15 cellular contexts compared by ENCODE assay signal in the genomic region with DNA sequence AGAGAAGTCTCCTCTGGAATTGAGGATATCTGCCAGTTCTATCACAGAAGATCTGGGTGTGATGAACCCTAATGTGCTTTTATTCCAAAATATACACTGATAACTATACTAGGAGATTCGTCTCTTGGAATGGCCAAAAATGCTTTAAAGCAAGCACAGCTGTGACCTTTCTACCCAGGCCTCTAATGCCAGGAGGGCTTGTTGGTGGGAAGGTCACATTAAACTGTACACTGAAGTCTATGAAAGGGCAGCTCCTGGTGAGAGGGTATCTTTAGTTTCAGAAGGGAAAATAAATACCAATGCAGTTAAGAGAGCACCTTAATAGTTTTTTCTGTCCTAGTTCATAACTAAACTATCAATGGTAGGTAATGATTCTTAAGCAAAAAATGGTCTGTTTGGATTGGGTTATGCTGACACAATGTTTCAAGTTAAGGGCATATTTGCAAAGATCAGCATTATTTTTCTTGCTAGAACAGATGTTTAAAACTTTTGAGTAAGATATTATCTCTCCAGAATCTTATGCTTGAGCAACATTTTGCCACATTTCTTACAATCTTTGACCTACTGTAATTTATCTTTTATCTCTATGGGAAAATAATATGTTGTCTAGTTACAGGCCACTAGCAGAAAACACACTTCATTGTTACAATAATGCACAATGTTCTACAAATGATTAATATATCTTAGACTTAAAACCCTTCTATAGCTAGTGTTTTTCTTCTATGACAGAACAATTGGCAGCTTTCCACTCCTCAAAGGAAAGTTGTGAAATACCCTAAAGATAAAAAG. TPM values are rescaled to one million over a fixed set of nuclear protein-coding genes. Genes with fewer than 3 reads are reported as not detected.
DNase-seq lines count a peak whose midpoint lies in the region; ATAC-seq, FAIRE-seq and TF ChIP-seq lines count a peak whose summit lies in the region.
"Had no signal": no experiment of that assay in that cellular context is flagged by ENCODE, and none has a peak within 500 bp of the region (broad histone marks: within the 10 kb centered on the region; RNA-seq: fewer than 3 reads in every experiment).

No MANE protein-coding gene starts in this region.

- 87% methylated on average over 1 of the region's 1 CpG; no CpG with 5 or more reads in 1 of the 2 experiments for WGBS in H1 (ENCODE audit: extremely low coverage in 1 of 2, insufficient coverage in 1 of 2, insufficient read length in 1 of 2, insufficient replicate concordance in 2 of 2, low coverage in 1 of 2, low lambda C conversion rate in 2 of 2, missing lambda C conversion rate in 1 of 2), 2 experiments
- 43% methylated on average over 1 of the region's 1 CpG for WGBS in mesenchymal stem cell

- H3K27me3 Mint-ChIP-seq in natural killer cell treated with Interleukin-12 subunit alpha and Interleukin-12 subunit beta and Interleukin-15 and Interleukin-18, amount 100 ng/mL, for 72 hours: no peaks in the 10 kb centered on the region
- no peaks in the 10 kb centered on the region for H3K27me3 Mint-ChIP-seq in activated CD4-positive, alpha-beta memory T cell treated with anti-CD3 and anti-CD28 coated beads for 36 hours
- H3K27me3 Mint-ChIP-seq: activated CD4-positive, alpha-beta memory T cell treated with anti-CD3 and anti-CD28 coated beads, Interleukin-2, amount 10 ng/mL, durations not matched to agents 7 days and 5 days had no signal

- no peaks in the 10 kb centered on the region for H3K9me3 Mint-ChIP-seq in natural killer cell treated with Interleukin-12 subunit alpha and Interleukin-12 subunit beta and Interleukin-15 and Interleukin-18, amount 100 ng/mL, for 72 hours
- H3K9me3 Mint-ChIP-seq in activated CD4-positive, alpha-beta memory T cell treated with anti-CD3 and anti-CD28 coated beads for 36 hours: peaks cover 4% of the 10 kb centered on the region

- H3K27ac Mint-ChIP-seq in natural killer cell treated with Interleukin-12 subunit alpha and Interleukin-12 subunit beta and Interleukin-15 and Interleukin-18, amount 100 ng/mL, for 72 hours: no peak overlapping the region
- H3K27ac Mint-ChIP-seq in activated CD4-positive, alpha-beta memory T cell treated with anti-CD3 and anti-CD28 coated beads for 36 hours: no peak overlapping the region
- H3K27ac Mint-ChIP-seq: activated CD4-positive, alpha-beta memory T cell treated with anti-CD3 and anti-CD28 coated beads, Interleukin-2, amount 10 ng/mL, durations not matched to agents 7 days and 5 days had no signal

- H3K36me3 Mint-ChIP-seq in natural killer cell treated with Interleukin-12 subunit alpha and Interleukin-12 subunit beta and Interleukin-15 and Interleukin-18, amount 100 ng/mL, for 72 hours: peaks cover 10% of the 10 kb centered on the region
- peaks cover under 1% of the 10 kb centered on the region for H3K36me3 Mint-ChIP-seq in activated CD4-positive, alpha-beta memory T cell treated with anti-CD3 and anti-CD28 coated beads for 36 hours

- H3K9me3 ChIP-seq in H1 (ENCODE audit: insufficient read depth in 2 of 2, low read depth in 1 of 2, low read length in 1 of 2) (no peaks in the 10 kb centered on the region), mesenchymal stem cell (ENCODE audit: control insufficient read depth, low read length) (no peaks in the 10 kb centered on the region)
- H3K9me3 ChIP-seq: gastrocnemius medialis, left lung had no signal

- no peak overlapping the region for H3K4me3 Mint-ChIP-seq in natural killer cell treated with Interleukin-12 subunit alpha and Interleukin-12 subunit beta and Interleukin-15 and Interleukin-18, amount 100 ng/mL, for 72 hours
- H3K4me3 Mint-ChIP-seq in activated CD4-positive, alpha-beta memory T cell treated with anti-CD3 and anti-CD28 coated beads for 36 hours: no peak overlapping the region
- H3K4me3 Mint-ChIP-seq: activated CD4-positive, alpha-beta memory T cell treated with anti-CD3 and anti-CD28 coated beads, Interleukin-2, amount 10 ng/mL, durations not matched to agents 7 days and 5 days had no signal

- no peak overlapping the region for H2BK20ac ChIP-seq in H1 (ENCODE audit: low read length)

- TF ChIP-seq CTCF in H1 (IDR thresholded peaks at IDR 0.05; ENCODE audit: control extremely low read depth in 1 of 3, insufficient read depth in 1 of 3, low read depth in 1 of 3, low read length in 3 of 3): no peak

- H3K4ac ChIP-seq in H1 (replicated peaks; ENCODE audit: insufficient read length, low read depth, low read length) (no peak overlapping the region), mesenchymal stem cell (ENCODE audit: low read depth in 1 of 2, low read length in 2 of 2) (no peak overlapping the region)

- H3K4me2 ChIP-seq in H1 (ENCODE audit: insufficient read depth in 1 of 2, low read depth in 2 of 2, low read length in 2 of 2) (no peak overlapping the region), mesenchymal stem cell (ENCODE audit: low read length, poor library complexity, severe bottlenecking) (no peak overlapping the region)

- H3K18ac ChIP-seq in H1 (ENCODE audit: extremely low read depth, low read length) (no peak overlapping the region), mesenchymal stem cell (ENCODE audit: low read depth in 1 of 2, low read length in 2 of 2) (no peak overlapping the region)

- H2BK5ac ChIP-seq in H1 (ENCODE audit: low read depth, low read length) (no peak overlapping the region), mesenchymal stem cell (ENCODE audit: low read depth, low read length, poor library complexity, severe bottlenecking) (no peak overlapping the region)

- H3K27me3 ChIP-seq in ACC112 (ENCODE audit: insufficient read depth, low read length) (no peaks in the 10 kb centered on the region), H1 (replicated peaks in 1 of 4; ENCODE audit: control insufficient read depth in 3 of 4, extremely low read depth in 1 of 4, insufficient read depth in 3 of 4, low read length in 3 of 4) (no peaks in the 10 kb centered on the region), mesenchymal stem cell (ENCODE audit: control insufficient read depth in 1 of 2, insufficient read depth in 1 of 2, low read length in 2 of 2) (no peaks in the 10 kb centered on the region)
- H3K27me3 ChIP-seq: gastrocnemius medialis, left lung had no signal

- H3K9ac ChIP-seq in H1 (replicated peaks in 1 of 4; ENCODE audit: extremely low read depth in 1 of 4, low read depth in 3 of 4, low read length in 3 of 4) (no peak overlapping the region), mesenchymal stem cell (ENCODE audit: low read length) (peak overlapping the region; percentile 48)

- no peak overlapping the region for H4K5ac ChIP-seq in H1 (ENCODE audit: insufficient read length, low read depth, low read length)

- TF ChIP-seq EP300 in H1 (IDR thresholded peaks at IDR 0.05; ENCODE audit: borderline replicate concordance in 1 of 2, low read depth in 2 of 2, low read length in 2 of 2): no peak

- H3K27ac ChIP-seq in ACC112 (ENCODE audit: low read depth, low read length) (peak overlapping the region; percentile 55), H1 (ENCODE audit: low read depth, low read length) (no peak overlapping the region), mesenchymal stem cell (ENCODE audit: low read length, poor library complexity, severe bottlenecking) (peak overlapping the region; percentile 10)

- H3K4me3 ChIP-seq in ACC112 (ENCODE audit: low read depth, low read length): no peak overlapping the region; the same call in 1 of the 2 replicates
- H3K4me3 ChIP-seq in H1 (ENCODE audit: extremely low read depth in 1 of 4, insufficient read depth in 2 of 4, low read depth in 3 of 4, low read length in 4 of 4): no peak overlapping the region
- no peak overlapping the region for H3K4me3 ChIP-seq in mesenchymal stem cell (ENCODE audit: insufficient read depth in 1 of 2, low read depth in 1 of 2, low read length in 2 of 2)
- H3K4me3 ChIP-seq: gastrocnemius medialis, left lung had no signal

- intact Hi-C loops in activated CD4-positive, alpha-beta memory T cell treated with anti-CD3 and anti-CD28 coated beads for 36 hours (cut with micrococcal nuclease): no loop called here

- peaks cover 47% of the 10 kb centered on the region for H3K79me2 ChIP-seq in ACC112 (ENCODE audit: control insufficient read depth, insufficient read depth, low read length, unreplicated experiment)
- H3K79me2 ChIP-seq in H1 (ENCODE audit: control insufficient read depth in 1 of 2, insufficient read depth in 2 of 2, low read length in 2 of 2): no peaks in the 10 kb centered on the region

- CTCF ChIA-PET in H1 (lab: Charles Lee; ENCODE audit: partially characterized antibody): no interaction called here
- CTCF ChIA-PET in activated CD4-positive, alpha-beta memory T cell treated with anti-CD3 and anti-CD28 coated beads for 36 hours (lab: Charles Lee): interaction anchor here (8.3 kb wide), 1 partner anchor 113 kb away, joined by 97 read pairs; a partner anchor contains a TSS

- H3K23ac ChIP-seq in H1 (ENCODE audit: insufficient read length) (no peak overlapping the region), mesenchymal stem cell (ENCODE audit: low read length in 2 of 2) (no peak overlapping the region)

- H3K4me1 Mint-ChIP-seq in natural killer cell treated with Interleukin-12 subunit alpha and Interleukin-12 subunit beta and Interleukin-15 and Interleukin-18, amount 100 ng/mL, for 72 hours (ENCODE audit: low read depth in 2 of 2): peaks cover 0 to 2% of the 10 kb centered on the region in 2 donors
- H3K4me1 Mint-ChIP-seq in activated CD4-positive, alpha-beta memory T cell treated with anti-CD3 and anti-CD28 coated beads for 36 hours (ENCODE audit: low read depth): no peaks in the 10 kb centered on the region
- H3K4me1 Mint-ChIP-seq: activated CD4-positive, alpha-beta memory T cell treated with anti-CD3 and anti-CD28 coated beads, Interleukin-2, amount 10 ng/mL, durations not matched to agents 7 days and 5 days had no signal

- H3K36me3 ChIP-seq in ACC112 (ENCODE audit: insufficient read depth, low read length) (peaks cover 6% of the 10 kb centered on the region; the same call in 1 of the 2 replicates), H1 (ENCODE audit: control insufficient read depth in 2 of 4, insufficient read depth in 4 of 4, low read length in 3 of 4) (no peaks in the 10 kb centered on the region; a peak in 1 of 8 replicates), mesenchymal stem cell (ENCODE audit: control insufficient read depth in 1 of 2, insufficient read depth in 2 of 2, low read depth in 1 of 2, low read length in 2 of 2) (peaks cover 0 to 21% of the 10 kb centered on the region in 2 experiments)
- H3K36me3 ChIP-seq: gastrocnemius medialis, left lung had no signal

- POLR2A ChIA-PET in H1 (lab: Charles Lee; ENCODE audit: partially characterized antibody): interaction anchor here (0.7 to 1.1 kb wide), 2 partner anchors 9 to 433 kb away, joined by 3 read pairs; no protein-coding TSS in a partner anchor
- POLR2A ChIA-PET in activated CD4-positive, alpha-beta memory T cell treated with anti-CD3 and anti-CD28 coated beads for 36 hours (lab: Charles Lee): no interaction called here

- H2BK15ac ChIP-seq in H1 (ENCODE audit: low read length): no peak overlapping the region
- no peak overlapping the region for H2BK15ac ChIP-seq in mesenchymal stem cell (ENCODE audit: low read depth, poor library complexity, severe bottlenecking)

- H4K20me1 ChIP-seq in H1 (replicated peaks in 1 of 2; ENCODE audit: control insufficient read depth in 1 of 2, insufficient read depth in 2 of 2, low read length in 2 of 2): peaks cover 0 to 4% of the 10 kb centered on the region in 2 experiments

- no peak for TF ChIP-seq RAD21 in H1 (IDR thresholded peaks at IDR 0.05 in 1 of 2, conservative IDR thresholded peaks at IDR 0.05 in 1 of 2; ENCODE audit: low read depth in 2 of 2, low read length in 2 of 2)

- H2BK120ac ChIP-seq in H1 (replicated peaks; ENCODE audit: low read depth, low read length) (no peak overlapping the region), mesenchymal stem cell (ENCODE audit: low read depth, low read length) (no peak overlapping the region)

- no peak overlapping the region for H2BK12ac ChIP-seq in H1 (ENCODE audit: low read depth, low read length)
- no peak overlapping the region for H2BK12ac ChIP-seq in mesenchymal stem cell (ENCODE audit: low read length in 2 of 2)

- no peaks in the 10 kb centered on the region for H3K23me2 ChIP-seq in H1 (ENCODE audit: low read depth, low read length)

- no peak overlapping the region for H3K14ac ChIP-seq in H1 (ENCODE audit: insufficient read length)
- H3K14ac ChIP-seq in mesenchymal stem cell (ENCODE audit: low read length in 2 of 2): no peak overlapping the region

- H3K4me1 ChIP-seq in ACC112 (ENCODE audit: control insufficient read depth, insufficient read depth, low read length, unreplicated experiment) (peaks cover 47% of the 10 kb centered on the region), H1 (replicated peaks in 1 of 4; ENCODE audit: control insufficient read depth in 3 of 4, insufficient read depth in 4 of 4, low read length in 3 of 4) (peaks cover 0 to 7% (median 4%) of the 10 kb centered on the region in 4 experiments; a peak in 3 of 7 replicates), mesenchymal stem cell (ENCODE audit: control insufficient read depth, insufficient read depth, low read depth, low read length) (peaks cover 2% of the 10 kb centered on the region)

- no peak for FAIRE-seq in H1 (lab: Jason Lieb, UNC)

- H4K91ac ChIP-seq in H1 (replicated peaks; ENCODE audit: insufficient read length, low read length) (no peak overlapping the region), mesenchymal stem cell (ENCODE audit: low read length) (no peak overlapping the region)

- H2AK5ac ChIP-seq in H1 (ENCODE audit: low read depth, low read length): no peak overlapping the region
- H2AK5ac ChIP-seq in mesenchymal stem cell (ENCODE audit: low read length, severe bottlenecking): no peak overlapping the region

- H4K8ac ChIP-seq in H1 (ENCODE audit: extremely low read depth, insufficient read depth, low read length): no peak overlapping the region
- no peak overlapping the region for H4K8ac ChIP-seq in mesenchymal stem cell (ENCODE audit: low read length)

- no peak for TF ChIP-seq POLR2A in H1 (IDR thresholded peaks at IDR 0.05; ENCODE audit: control extremely low read depth in 1 of 2, low read depth in 2 of 2, low read length in 2 of 2)

- H3K79me1 ChIP-seq in H1 (ENCODE audit: low read depth, low read length): no peaks in the 10 kb centered on the region
- H3K79me1 ChIP-seq in mesenchymal stem cell (replicated peaks; ENCODE audit: low read length, poor library complexity, severe bottlenecking): peaks cover 1% of the 10 kb centered on the region

- no peak for ATAC-seq in GM21390 (IDR thresholded peaks at IDR 0.05; ENCODE audit: unreplicated experiment)
- ATAC-seq in natural killer cell treated with Interleukin-12 subunit alpha and Interleukin-12 subunit beta and Interleukin-15 and Interleukin-18, amount 100 ng/mL, for 72 hours: no peak
- ATAC-seq: gastrocnemius medialis, HCT116 had no signal

- DNase-seq in OCI-M1 (lab: John Stamatoyannopoulos, UW) (peak; percentile 33), H1 (ENCODE audit: low read depth in 1 of 2, low spot score in 2 of 2) (no peak), mesenchymal stem cell (peak; percentile 64), hippocampal formation (lab: John Stamatoyannopoulos, UW) (no peak)
- no peak for DNase-seq in natural killer cell treated with Interleukin-12 subunit alpha and Interleukin-12 subunit beta and Interleukin-15 and Interleukin-18, amount 100 ng/mL, for 72 hours (ENCODE audit: low spot score)
- DNase-seq in activated CD4-positive, alpha-beta memory T cell treated with anti-CD3 and anti-CD28 coated beads for 36 hours: no peak
- DNase-seq: activated CD4-positive, alpha-beta memory T cell treated with anti-CD3 and anti-CD28 coated beads, Interleukin-2, amount 10 ng/mL, durations not matched to agents 7 days and 5 days; activated gamma-delta T cell treated with Interleukin-2 at 50 U/mL for 16 hours; DMS79 treated with DMSO at 0.1 percent for 48 hours; gastrocnemius medialis; left lung; NCI-H187 had no signal

- H2AFZ ChIP-seq in ACC112 (ENCODE audit: low read length, unreplicated experiment): no peak overlapping the region
- no peak overlapping the region for H2AFZ ChIP-seq in H1 (ENCODE audit: low read length)
- H2AFZ ChIP-seq in mesenchymal stem cell (ENCODE audit: low read depth, low read length): no peak overlapping the region

- no peak overlapping the region for H3K56ac ChIP-seq in H1 (replicated peaks; ENCODE audit: insufficient read length, low read depth, low read length)

RNA-seq across cellular contexts. Expression of a gene that starts 59.6 kb away (rescaled TPM):
- 84.6 and 91.6 TPM in 2 replicates for total RNA-seq in H1 (2021; fragmentation: NEBNext Ultra II Directional; extraction: Animal tissue kit (Norgen Biotek cat#: 25700))
- polyA plus RNA-seq in H1 (2011; rRNA removed): 28.9 and 44.1 TPM in 2 replicates
- 29.6 TPM for polyA plus RNA-seq in H1 (2011; cell fraction: cytosol; rRNA removed)
- 70.9 TPM for polyA plus RNA-seq in H1 (2011; cell fraction: nucleus; rRNA removed)
- 31.0 to 48.1 TPM (median 40.1 TPM) in 4 replicates for polyA plus RNA-seq in H1 (2012, experiment 1 of 2)
- 6.9 TPM for polyA plus RNA-seq in H1 (2012, experiment 2 of 2)
- 44.2 TPM for polyA plus RNA-seq in H1 (2013, experiment 1 of 2)
- 41.6 TPM for polyA plus RNA-seq in H1 (2013, experiment 2 of 2)
- 59.7 and 69.9 TPM in 2 replicates for polyA minus RNA-seq in H1 (2011; rRNA and poly(A)+ RNA removed)
- 31.6 TPM for polyA minus RNA-seq in H1 (2011; cell fraction: cytosol; rRNA and poly(A)+ RNA removed)
- 85.7 TPM for polyA minus RNA-seq in H1 (2011; cell fraction: nucleus; rRNA and poly(A)+ RNA removed)
- polyA plus RNA-seq in mesenchymal stem cell (2013, experiment 1 of 2): 106 TPM
- polyA plus RNA-seq in mesenchymal stem cell (2013, experiment 2 of 2): 98.8 TPM
- 10 to 100 TPM; 76.7 to 89.9 TPM for total RNA-seq in natural killer cell treated with Interleukin-12 subunit alpha and Interleukin-12 subunit beta and Interleukin-15 and Interleukin-18, amount 100 ng/mL, for 72 hours
- total RNA-seq in activated CD4-positive, alpha-beta memory T cell treated with anti-CD3 and anti-CD28 coated beads for 36 hours: 10 to 100 TPM; 36.2 to 41.0 TPM

Comparison
In these comparisons a context has a peak if more than half of its experiments do, and no peak if none do; other contexts are left out.
1. DNase-seq: peak in OCI-M1 (single experiment) and mesenchymal stem cell (single experiment); none in H1 (0 of 2), hippocampal formation (0 of 2), natural killer cell treated with Interleukin-12 subunit alpha and Interleukin-12 subunit beta and Interleukin-15 and Interleukin-18, amount 100 ng/mL, for 72 hours (single experiment) and activated CD4-positive, alpha-beta memory T cell treated with anti-CD3 and anti-CD28 coated beads for 36 hours (single experiment).